ENCODE assay signal across 11 cellular contexts in genomic region chr21:45589686-45590245, GRCh38. TPM values are rescaled to one million over a fixed set of nuclear protein-coding genes. Genes with fewer than 3 reads are reported as not detected.
DNase-seq lines count a peak whose midpoint lies in the region; ATAC-seq and TF ChIP-seq lines count a peak whose summit lies in the region.
"Had no signal": no experiment of that assay in that cellular context is flagged by ENCODE, and none has a peak within 500 bp of the region (broad histone marks: within the 10 kb centered on the region; RNA-seq: fewer than 3 reads in every experiment).

No MANE protein-coding gene starts in this region.

- H3K27me3 Mint-ChIP-seq in CD4-positive, alpha-beta T cell = peaks cover 10% of the 10 kb centered on the region
- peaks cover 47% of the 10 kb centered on the region for H3K27me3 Mint-ChIP-seq in WTC11 (ENCODE audit: low read depth)

- H3K36me3 ChIP-seq in sigmoid colon = no peaks in the 10 kb centered on the region
- H3K36me3 ChIP-seq: adrenal gland had no signal

- peaks cover 8% of the 10 kb centered on the region for H3K9me3 Mint-ChIP-seq in CD4-positive, alpha-beta T cell
- H3K9me3 Mint-ChIP-seq in WTC11 = peaks cover 44% of the 10 kb centered on the region

- TF ChIP-seq EP300 in sigmoid colon (IDR thresholded peaks at IDR 0.05) = no peak

- peaks cover 10% of the 10 kb centered on the region for H3K4me1 Mint-ChIP-seq in CD4-positive, alpha-beta T cell (ENCODE audit: low read depth)
- H3K4me1 Mint-ChIP-seq in WTC11 = no peaks in the 10 kb centered on the region

- no peaks in the 10 kb centered on the region for H3K4me1 ChIP-seq in right cardiac atrium (ENCODE audit: control insufficient read depth, insufficient read depth, low read length)
- peaks cover 0 to 24% (median 16%) of the 10 kb centered on the region in 4 donors for H3K4me1 ChIP-seq in sigmoid colon

- no peak for ATAC-seq in CD4-positive, alpha-beta T cell (ENCODE audit: poor library complexity)
- ATAC-seq in WTC11 (peak; percentile 4; the same call in 1 of the 2 replicates), right cardiac atrium (no peak), GM21723 (IDR thresholded peaks at IDR 0.05; ENCODE audit: unreplicated experiment) (no peak), HG03095 (IDR thresholded peaks at IDR 0.05; ENCODE audit: unreplicated experiment) (no peak)

- H3K27ac Mint-ChIP-seq in CD4-positive, alpha-beta T cell = no peak overlapping the region
- no peak overlapping the region for H3K27ac Mint-ChIP-seq in WTC11
- H3K27ac Mint-ChIP-seq: stimulated activated naive CD8-positive, alpha-beta T cell treated with anti-CD3 and anti-CD28 coated beads, Interleukin-15, Interleukin-2, amounts not matched to agents 100 ng/mL and 50 ng/mL, for 24 hours had no signal

- WGBS in right cardiac atrium = 34% methylated on average over 41 of the region's 41 CpGs
- WGBS in sigmoid colon, 2 donors = 41 to 60% methylated on average over 41 of the region's 41 CpGs

- no peak for TF ChIP-seq CTCF in CD4-positive, alpha-beta T cell (IDR thresholded peaks at IDR 0.05)
- TF ChIP-seq CTCF in WTC11 (IDR thresholded peaks at IDR 0.05) = no peak
- no peak for TF ChIP-seq CTCF in sigmoid colon (IDR thresholded peaks at IDR 0.05)

- POLR2A ChIA-PET in CD4-positive, alpha-beta T cell (lab: Charles Lee) = interaction anchor here (1.3 kb wide), 1 partner anchor 33 kb away, joined by 5 read pairs; no protein-coding TSS in a partner anchor
- POLR2A ChIA-PET in WTC11 (lab: Charles Lee) = interaction anchor here (1.0 to 1.3 kb wide), 2 partner anchors 9 to 34 kb away, joined by 3 to 4 read pairs; no protein-coding TSS in a partner anchor

- TF ChIP-seq POLR2A in sigmoid colon (IDR thresholded peaks at IDR 0.05) = no peak
- TF ChIP-seq POLR2A in erythroblast (IDR thresholded peaks at IDR 0.05; ENCODE audit: low read length) = no peak

- H3K4me3 ChIP-seq in right cardiac atrium (ENCODE audit: low read length) = peak overlapping the region; percentile 31
- H3K4me3 ChIP-seq in sigmoid colon = peak overlapping the region; percentile 32 to 57 (median 48)

- no peak for DNase-seq in CD4-positive, alpha-beta T cell
- DNase-seq in WTC11 (ENCODE audit: low spot score) (no peak), right cardiac atrium (peak in 2 of 3 donors; percentile 25 to 55), sigmoid colon (peak; percentile 50), globus pallidus (ENCODE audit: low spot score) (no peak), erythroblast (lab: John Stamatoyannopoulos, UW) (no peak)

- H3K27me3 ChIP-seq in CD4-positive, alpha-beta T cell (ENCODE audit: control insufficient read depth, insufficient read depth, low read length) = no peaks in the 10 kb centered on the region
- H3K27me3 ChIP-seq in right cardiac atrium (ENCODE audit: control insufficient read depth, insufficient read depth) (no peaks in the 10 kb centered on the region), sigmoid colon (peaks cover 0 to 8% (median 0%) of the 10 kb centered on the region in 3 donors)
- H3K27me3 ChIP-seq: adrenal gland had no signal

- H3K4me3 Mint-ChIP-seq in CD4-positive, alpha-beta T cell = peak overlapping the region; percentile 6
- H3K4me3 Mint-ChIP-seq in WTC11 = peak overlapping the region; percentile 43

- no peak overlapping the region for H3K27ac ChIP-seq in CD4-positive, alpha-beta T cell (ENCODE audit: low read depth, low read length)
- H3K27ac ChIP-seq in right cardiac atrium (ENCODE audit: low read length) = no peak overlapping the region
- peak overlapping the region in 2 of 4 donors; percentile 14 to 38 for H3K27ac ChIP-seq in sigmoid colon
- H3K27ac ChIP-seq: adrenal gland, KMS-11 had no signal

- intact Hi-C loops in CD4-positive, alpha-beta T cell (cut with DNase I, micrococcal nuclease) = loop anchor here in 1 of 2 experiments (1.0 to 10.0 kb wide), 5 partner anchors 33 to 1135 kb away; partner anchors contain the start of genes COL6A1, LRRC3 and SLC19A1
- intact Hi-C loops in right cardiac atrium (cut with DNase I) = loop anchor here in 1 of 4 donors (10.0 kb wide), 1 partner anchor 295 kb away; no protein-coding TSS in a partner anchor
- intact Hi-C loops in sigmoid colon (cut with DNase I) = loop anchor here (2.0 kb wide), 1 partner anchor 19 kb away; no protein-coding TSS in a partner anchor

- H3K9me3 ChIP-seq in CD4-positive, alpha-beta T cell (ENCODE audit: control insufficient read depth, low read length) = peaks cover 15% of the 10 kb centered on the region
- peaks cover 6% of the 10 kb centered on the region for H3K9me3 ChIP-seq in right cardiac atrium (ENCODE audit: control insufficient read depth, low read length)
- peaks cover 5 to 17% (median 13%) of the 10 kb centered on the region in 4 donors for H3K9me3 ChIP-seq in sigmoid colon

- H3K36me3 Mint-ChIP-seq in CD4-positive, alpha-beta T cell (ENCODE audit: low read depth) = no peaks in the 10 kb centered on the region
- H3K36me3 Mint-ChIP-seq in WTC11 = peaks cover 35% of the 10 kb centered on the region

- CTCF ChIA-PET in CD4-positive, alpha-beta T cell (lab: Charles Lee) = interaction anchor here (0.6 to 0.9 kb wide), 2 partner anchors 34 to 35 kb away, joined by 3 read pairs; no protein-coding TSS in a partner anchor
- CTCF ChIA-PET in WTC11 (lab: Charles Lee) = interaction anchor here (0.8 kb wide), 2 partner anchors 34 to 333 kb away, joined by 3 to 8 read pairs; no protein-coding TSS in a partner anchor

TF ChIP-seq in WTC11, 78 proteins besides CTCF, POLR2A, EP300 and RAD21 (continues in another document):
- TF ChIP-seq USF1 (CRISPR knock-in tag; IDR thresholded peaks at IDR 0.05) = peak; percentile 41; the same call in 1 of the 2 replicates
- TF ChIP-seq TEAD1 (CRISPR knock-in tag; IDR thresholded peaks at IDR 0.05) = peak; percentile 23; the same call in 1 of the 2 replicates
- no peak for TF ChIP-seq USF2 (CRISPR knock-in tag; IDR thresholded peaks at IDR 0.05)
- 0 out of 2 replicates have a peak, but pooled peaks have one; percentile 21 for TF ChIP-seq ZNF317 (CRISPR knock-in tag; IDR thresholded peaks at IDR 0.05; ENCODE audit: borderline replicate concordance, low read depth)
- TF ChIP-seq GABPB1 (CRISPR knock-in tag; IDR thresholded peaks at IDR 0.05) = no peak
- TF ChIP-seq CREM (CRISPR knock-in tag; IDR thresholded peaks at IDR 0.05) = 0 out of 2 replicates have a peak, but pooled peaks have one; percentile 14
- TF ChIP-seq SOX15 (CRISPR knock-in tag; IDR thresholded peaks at IDR 0.05) = no peak
- TF ChIP-seq MAX (CRISPR knock-in tag; IDR thresholded peaks at IDR 0.05) = peak; percentile 76
- TF ChIP-seq ZSCAN18 (CRISPR knock-in tag; IDR thresholded peaks at IDR 0.05) = no peak
- 0 out of 2 replicates have a peak, but pooled peaks have one; percentile 27 for TF ChIP-seq ATF2 (CRISPR knock-in tag; IDR thresholded peaks at IDR 0.05; ENCODE audit: borderline replicate concordance, low read depth)
- TF ChIP-seq FOXK1 (CRISPR knock-in tag; IDR thresholded peaks at IDR 0.05) = peak; percentile 30; the same call in 1 of the 2 replicates
- no peak for TF ChIP-seq NFYB (CRISPR knock-in tag; conservative IDR thresholded peaks at IDR 0.05; ENCODE audit: low read depth)

RNA-seq across cellular contexts. Expression of gene SLC19A1, which starts 47.5 kb away (rescaled TPM):
- total RNA-seq in CD4-positive, alpha-beta T cell = 10 to 100 TPM; 11.5 to 12.0 TPM
- total RNA-seq in WTC11 (2021) (27.7 to 29.8 TPM (median 28.3 TPM) in 3 replicates), right cardiac atrium (1 to 10 TPM; 2.3 to 5.0 (median 3.8) TPM), sigmoid colon (1 to 10 TPM; 2.1 to 6.4 (median 2.5) TPM)
- polyA plus RNA-seq in right cardiac atrium (3.9 TPM), sigmoid colon (10 to 100 TPM in 1 of 3 donors, 1 to 10 TPM in 2; 1.8 to 10.7 (median 3.2) TPM)

RNA-seq across cellular contexts. Expression of gene PCBP3, which starts 53.8 kb away (rescaled TPM):
- 1 to 10 TPM; 3.4 to 3.8 TPM for total RNA-seq in CD4-positive, alpha-beta T cell
- total RNA-seq in WTC11 (2021) (8.5 to 14.0 TPM (median 11.8 TPM) in 3 replicates), right cardiac atrium (1 to 10 TPM; 1.2 to 4.9 (median 3.9) TPM), sigmoid colon (10 to 100 TPM in 1 of 4 donors, 1 to 10 TPM in 3; 5.5 to 21.3 (median 8.4) TPM)
- polyA plus RNA-seq in right cardiac atrium (1.6 TPM), sigmoid colon (1 to 10 TPM; 1.2 to 9.6 (median 2.4) TPM)

Comparison
In these comparisons a context has a peak if more than half of its experiments do, and no peak if none do; other contexts are left out.
1. DNase-seq: peak in right cardiac atrium (2 of 3) and sigmoid colon (single experiment); none in CD4-positive, alpha-beta T cell (0 of 10), WTC11 (single experiment), globus pallidus (single experiment) and erythroblast (0 of 2).